11 cellular contexts compared by ENCODE assay signal in the genomic region with DNA sequence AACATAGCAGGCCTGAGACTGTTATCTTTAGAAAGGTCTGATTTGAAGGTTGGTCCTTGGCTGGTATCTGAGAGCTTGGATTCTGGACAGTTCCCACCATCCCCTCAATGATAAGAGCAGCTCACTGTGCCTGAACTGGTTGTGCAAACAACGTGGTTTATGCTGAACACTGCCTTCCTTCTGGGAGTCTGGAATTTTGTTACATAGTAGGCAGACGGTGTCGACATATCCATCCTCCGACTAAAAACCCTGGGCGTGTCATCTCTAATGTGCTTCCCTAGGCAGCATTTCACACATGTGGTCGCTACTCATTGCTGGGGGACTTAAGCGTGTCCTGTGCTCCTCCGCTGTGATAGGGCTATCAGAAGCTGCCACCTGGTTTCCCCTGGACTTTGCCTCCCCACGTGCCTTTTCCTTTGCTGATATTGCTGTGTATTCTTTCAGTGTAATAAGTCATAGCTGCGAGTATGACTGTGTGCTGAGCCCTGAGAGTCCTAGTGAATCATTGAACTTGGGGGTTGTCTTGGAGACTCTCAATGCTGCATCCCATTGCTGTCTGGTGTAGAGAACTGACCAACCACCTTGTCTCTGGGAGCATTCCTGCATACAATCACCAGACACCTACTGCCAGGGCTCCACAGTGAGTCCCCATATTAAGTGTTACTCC.
A peak's percentile ranks its signal among the peaks of the same experiment; 100 is the strongest.
DNase-seq lines count a peak whose midpoint lies in the region; ATAC-seq and TF ChIP-seq lines count a peak whose summit lies in the region.
"Had no signal": no experiment of that assay in that cellular context is flagged by ENCODE, and none has a peak within 500 bp of the region (broad histone marks: within the 10 kb centered on the region; RNA-seq: fewer than 3 reads in every experiment).

No MANE protein-coding gene starts in this region.

- no peak overlapping the region for H3K18ac ChIP-seq in mesenchymal stem cell (ENCODE audit: low read depth in 1 of 2, low read length in 2 of 2)

- H3K27me3 ChIP-seq in BJ (ENCODE audit: control insufficient read depth, insufficient read depth, low read length) (no peaks in the 10 kb centered on the region), brain microvascular endothelial cell (replicated peaks) (no peaks in the 10 kb centered on the region), mesenchymal stem cell (ENCODE audit: control insufficient read depth in 1 of 2, insufficient read depth in 1 of 2, low read length in 2 of 2) (no peaks in the 10 kb centered on the region)
- no peaks in the 10 kb centered on the region for H3K27me3 ChIP-seq in CD4-positive, alpha-beta T cell (ENCODE audit: control insufficient read depth, insufficient read depth, low read length)

- H2BK120ac ChIP-seq in mesenchymal stem cell (ENCODE audit: low read depth, low read length): no peak overlapping the region

- H3K4me2 ChIP-seq in mesenchymal stem cell (ENCODE audit: low read length, poor library complexity, severe bottlenecking): peak overlapping the region; percentile 17

- in situ Hi-C loops in brain microvascular endothelial cell (cut with HindIII; ENCODE audit: low pct_ligation_motif_present, low sequenced_read_pairs): no loop called here

- no peaks in the 10 kb centered on the region for H3K4me1 Mint-ChIP-seq in CD4-positive, alpha-beta T cell (ENCODE audit: low read depth)

- no peak overlapping the region for H2AK5ac ChIP-seq in mesenchymal stem cell (ENCODE audit: low read length, severe bottlenecking)

- DNase-seq in BJ (ENCODE audit: low read depth) (peak; percentile 39), HT1080 (ENCODE audit: low read depth) (peak; percentile 90), brain microvascular endothelial cell (peak; percentile 95), mesenchymal stem cell (peak; percentile 55), foreskin melanocyte (no peak)
- no peak for DNase-seq in CD4-positive, alpha-beta T cell
- DNase-seq in effector CD4-positive, alpha-beta T cell: no peak
- no peak for DNase-seq in stimulated activated CD4-positive, alpha-beta T cell treated with anti-CD3 and anti-CD28 coated beads, Interleukin-12 subunit alpha, Interleukin-12 subunit beta, amount 100 ng/mL, for 4 hours
- DNase-seq: activated CD4-positive, alpha-beta memory T cell treated with anti-CD3 and anti-CD28 coated beads for 36 hours; DND-41; NCI-H510A had no signal

- CTCF ChIA-PET in BJ (lab: Yijun Ruan, JAX): interaction anchor here (0.8 to 1.2 kb wide), 2 partner anchors 11 to 400 kb away, joined by 3 read pairs; no protein-coding TSS in a partner anchor
- CTCF ChIA-PET in CD4-positive, alpha-beta T cell (lab: Charles Lee): no interaction called here

- intact Hi-C loops in CD4-positive, alpha-beta T cell (cut with DNase I, micrococcal nuclease): no loop called here

- no peaks in the 10 kb centered on the region for H3K36me3 Mint-ChIP-seq in CD4-positive, alpha-beta T cell (ENCODE audit: low read depth)
- H3K36me3 Mint-ChIP-seq: activated CD4-positive, alpha-beta memory T cell treated with anti-CD3 and anti-CD28 coated beads for 36 hours had no signal

- H4K8ac ChIP-seq in mesenchymal stem cell (ENCODE audit: low read length): no peak overlapping the region

- no peak for ATAC-seq in CD4-positive, alpha-beta T cell (ENCODE audit: poor library complexity)

- H3K36me3 ChIP-seq in BJ (ENCODE audit: control insufficient read depth, insufficient read depth, low read length) (no peaks in the 10 kb centered on the region), brain microvascular endothelial cell (replicated peaks) (no peaks in the 10 kb centered on the region), mesenchymal stem cell (ENCODE audit: control insufficient read depth in 1 of 2, insufficient read depth in 2 of 2, low read depth in 1 of 2, low read length in 2 of 2) (no peaks in the 10 kb centered on the region)

- POLR2A ChIA-PET in BJ (lab: Charles Lee): no interaction called here
- POLR2A ChIA-PET in CD4-positive, alpha-beta T cell (lab: Charles Lee): no interaction called here

- H4K91ac ChIP-seq in mesenchymal stem cell (ENCODE audit: low read length): no peak overlapping the region

- no peaks in the 10 kb centered on the region for H3K9me3 Mint-ChIP-seq in CD4-positive, alpha-beta T cell
- H3K9me3 Mint-ChIP-seq: activated CD4-positive, alpha-beta memory T cell treated with anti-CD3 and anti-CD28 coated beads for 36 hours had no signal

- H3K4me3 Mint-ChIP-seq in CD4-positive, alpha-beta T cell: no peak overlapping the region
- H3K4me3 Mint-ChIP-seq: activated CD4-positive, alpha-beta memory T cell treated with anti-CD3 and anti-CD28 coated beads for 36 hours had no signal

- H3K4me3 ChIP-seq in BJ (ENCODE audit: low read depth, low read length) (no peak overlapping the region), brain microvascular endothelial cell (ENCODE audit: low read depth, low read length) (peak overlapping the region; percentile 12), mesenchymal stem cell (ENCODE audit: insufficient read depth in 1 of 2, low read depth in 1 of 2, low read length in 2 of 2) (no peak overlapping the region)

- no peak overlapping the region for H3K4ac ChIP-seq in mesenchymal stem cell (ENCODE audit: low read depth in 1 of 2, low read length in 2 of 2)

- peaks cover 22% of the 10 kb centered on the region for H3K4me1 ChIP-seq in mesenchymal stem cell (ENCODE audit: control insufficient read depth, insufficient read depth, low read depth, low read length)

- H3K79me1 ChIP-seq in mesenchymal stem cell (replicated peaks; ENCODE audit: low read length, poor library complexity, severe bottlenecking): no peaks in the 10 kb centered on the region

- H3K27ac Mint-ChIP-seq in CD4-positive, alpha-beta T cell: no peak overlapping the region
- H3K27ac Mint-ChIP-seq: activated CD4-positive, alpha-beta memory T cell treated with anti-CD3 and anti-CD28 coated beads for 36 hours had no signal

- no peak overlapping the region for H3K23ac ChIP-seq in mesenchymal stem cell (ENCODE audit: low read length in 2 of 2)

- H3K9ac ChIP-seq in mesenchymal stem cell (ENCODE audit: low read length): peak overlapping the region; percentile 68

- 47% methylated on average over 10 of the region's 10 CpGs for WGBS in mesenchymal stem cell

- no peak overlapping the region for H2BK12ac ChIP-seq in mesenchymal stem cell (ENCODE audit: low read length in 2 of 2)

- H2AFZ ChIP-seq in mesenchymal stem cell (ENCODE audit: low read depth, low read length): peak overlapping the region; percentile 36

- H2BK15ac ChIP-seq in mesenchymal stem cell (ENCODE audit: low read depth, poor library complexity, severe bottlenecking): no peak overlapping the region

- H3K9me3 ChIP-seq in mesenchymal stem cell (ENCODE audit: control insufficient read depth, low read length): no peaks in the 10 kb centered on the region
- no peaks in the 10 kb centered on the region for H3K9me3 ChIP-seq in CD4-positive, alpha-beta T cell (ENCODE audit: control insufficient read depth, low read length)

- no peak for TF ChIP-seq CTCF in BJ (IDR thresholded peaks at IDR 0.05; ENCODE audit: insufficient read depth, low read depth, low read length)
- no peak for TF ChIP-seq CTCF in brain microvascular endothelial cell (IDR thresholded peaks at IDR 0.05; ENCODE audit: low read depth, low read length, missing control alignments)
- no peak for TF ChIP-seq CTCF in CD4-positive, alpha-beta T cell (IDR thresholded peaks at IDR 0.05)

- peak overlapping the region; percentile 95 for H3K27ac ChIP-seq in brain microvascular endothelial cell
- peak overlapping the region; percentile 78 for H3K27ac ChIP-seq in mesenchymal stem cell (ENCODE audit: low read length, poor library complexity, severe bottlenecking)
- H3K27ac ChIP-seq in CD4-positive, alpha-beta T cell (ENCODE audit: low read depth, low read length): no peak overlapping the region

- H3K27me3 Mint-ChIP-seq in CD4-positive, alpha-beta T cell: no peaks in the 10 kb centered on the region
- H3K27me3 Mint-ChIP-seq: activated CD4-positive, alpha-beta memory T cell treated with anti-CD3 and anti-CD28 coated beads for 36 hours had no signal

- H3K14ac ChIP-seq in mesenchymal stem cell (ENCODE audit: low read length in 2 of 2): no peak overlapping the region

- no peak overlapping the region for H2BK5ac ChIP-seq in mesenchymal stem cell (ENCODE audit: low read depth, low read length, poor library complexity, severe bottlenecking)

Comparison
In these comparisons a context has a peak if more than half of its experiments do, and no peak if none do; other contexts are left out.
1. DNase-seq: peak in BJ (single experiment), HT1080 (single experiment), brain microvascular endothelial cell (single experiment) and mesenchymal stem cell (single experiment); none in CD4-positive, alpha-beta T cell (0 of 10), effector CD4-positive, alpha-beta T cell (single experiment), foreskin melanocyte (single experiment) and stimulated activated CD4-positive, alpha-beta T cell treated with anti-CD3 and anti-CD28 coated beads, Interleukin-12 subunit alpha, Interleukin-12 subunit beta, amount 100 ng/mL, for 4 hours (single experiment).